In the genomic region with DNA sequence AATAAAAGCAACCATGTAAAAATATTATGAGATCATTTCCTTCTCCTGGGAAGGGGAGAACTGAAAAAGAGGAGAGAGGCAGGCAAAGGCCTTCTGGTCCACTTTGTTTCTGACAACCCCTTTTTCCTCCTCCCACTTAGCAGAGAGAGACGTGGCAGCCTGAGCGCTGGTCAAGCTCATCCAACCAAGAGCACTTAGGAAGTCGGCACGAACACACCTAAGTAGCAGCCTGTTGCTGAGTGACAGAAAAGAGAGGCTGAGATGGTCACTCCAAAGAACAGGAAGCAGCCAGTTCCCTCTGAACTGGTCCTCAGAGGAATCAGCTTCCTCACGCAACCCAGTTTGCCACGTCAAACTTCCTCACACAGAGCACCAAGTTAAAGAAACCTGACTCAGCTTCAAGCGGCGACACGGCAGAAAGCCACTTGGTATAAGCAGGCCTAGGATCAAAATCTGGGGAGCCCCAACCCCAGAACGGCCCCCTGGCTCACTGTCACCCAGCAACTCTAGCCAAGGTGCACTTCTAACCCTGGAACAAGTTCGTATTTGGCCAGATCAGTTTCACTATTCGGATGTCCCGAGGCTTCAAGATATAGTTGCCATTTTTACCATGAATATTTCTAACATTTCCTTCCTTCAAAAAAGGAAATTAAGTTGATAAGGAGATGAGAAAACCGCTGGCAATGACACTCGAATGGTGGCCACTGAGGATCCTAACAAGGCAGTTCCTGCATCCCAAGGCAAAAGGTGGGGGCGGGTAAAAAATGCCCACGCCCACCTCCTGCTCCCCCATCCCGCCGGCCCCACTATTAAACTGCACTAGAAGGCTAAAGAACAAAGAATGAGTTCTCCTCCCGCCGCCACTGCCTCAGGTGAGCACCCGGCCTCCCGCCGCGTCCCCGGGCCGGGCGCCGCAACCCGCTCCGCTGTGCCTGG, we compare ENCODE assay signal across 8 cellular contexts. TPM values are rescaled to one million over a fixed set of nuclear protein-coding genes. Genes with fewer than 3 reads are reported as not detected.
DNase-seq lines count a peak whose midpoint lies in the region; ATAC-seq and TF ChIP-seq lines count a peak whose summit lies in the region.

No MANE protein-coding gene starts in this region.

- DNase-seq in SHP77 (lab: John Stamatoyannopoulos, UW) (peak; percentile 17 to 35), SHP77 treated with DMSO at 0.1 percent for 48 hours (lab: John Stamatoyannopoulos, UW) (no peak), NCI-H146 treated with DMSO at 0.1 percent for 48 hours (lab: John Stamatoyannopoulos, UW; ENCODE audit: unreplicated experiment) (peak; percentile 47), choroid plexus epithelial cell (ENCODE audit: low read depth) (peak; percentile 91), kidney epithelial cell (ENCODE audit: low read depth) (peak; percentile 76)
- DNase-seq in activated CD4-positive, CD25-positive, alpha-beta regulatory T cell treated with anti-CD3 and anti-CD28 coated beads, Interleukin-2, amount 50 U/mL, for 72 hours, result peak; percentile 35
- DNase-seq in stimulated activated CD4-positive, alpha-beta T cell treated with anti-CD3 and anti-CD28 coated beads, Interleukin-12 subunit alpha, Interleukin-12 subunit beta, amount 100 ng/mL, for 48 hours (ENCODE audit: low read depth in 2 of 3, low spot score in 1 of 3), result peak; percentile 6 to 22 (median 15)

- H3K36me3 ChIP-seq in kidney epithelial cell (ENCODE audit: control insufficient read depth, insufficient read depth, low read length), result peaks cover 2% of the 10 kb centered on the region

- H3K4me3 ChIP-seq in choroid plexus epithelial cell (ENCODE audit: low read depth, low read length) (peak overlapping the region; percentile 89), kidney epithelial cell (ENCODE audit: low read depth, low read length) (peak overlapping the region; percentile 89)

- no peaks in the 10 kb centered on the region for H3K27me3 ChIP-seq in kidney epithelial cell (ENCODE audit: control insufficient read depth, insufficient read depth, low read length)

- ATAC-seq in HG02759 (IDR thresholded peaks at IDR 0.05; ENCODE audit: unreplicated experiment), result peak; percentile 55

- no peak for TF ChIP-seq CTCF in choroid plexus epithelial cell (conservative IDR thresholded peaks at IDR 0.05; ENCODE audit: low read depth, low read length)
- no peak for TF ChIP-seq CTCF in kidney epithelial cell (IDR thresholded peaks at IDR 0.05; ENCODE audit: insufficient read depth, low read length, poor library complexity, severe bottlenecking)

RNA-seq across cellular contexts. Expression of a gene that starts 0.7 kb away (rescaled TPM):
- 48.5 and 52.4 TPM in 2 replicates for total RNA-seq in kidney epithelial cell

RNA-seq across cellular contexts. Expression of a gene that starts 53.4 kb away (rescaled TPM):
- 0.42 and 0.68 TPM in 2 replicates for total RNA-seq in kidney epithelial cell
